ENCODE assay signal across 8 cellular contexts in genomic region chr3:100492810-100493140, GRCh38. TPM values are rescaled to one million over a fixed set of nuclear protein-coding genes. Genes with fewer than 3 reads are reported as not detected.
DNase-seq lines count a peak whose midpoint lies in the region; ATAC-seq, FAIRE-seq and TF ChIP-seq lines count a peak whose summit lies in the region.

No MANE protein-coding gene starts in this region.

- no peak for ATAC-seq in activated CD8-positive, alpha-beta memory T cell treated with anti-CD3 and anti-CD28 coated beads, Interleukin-2, amount 10 ng/mL, durations not matched to agents 7 days and 5 days
- ATAC-seq in HepG2 (peak; percentile 1; the same call in 2 of the 3 replicates), GM21576 (IDR thresholded peaks at IDR 0.05; ENCODE audit: unreplicated experiment) (no peak), GM18873 (IDR thresholded peaks at IDR 0.05; ENCODE audit: low FRiP score, unreplicated experiment) (no peak)

- peak overlapping the region; percentile 65 for H3K27ac ChIP-seq in HepG2 (ENCODE audit: extremely low read length, insufficient read depth, low read length)

- no peaks in the 10 kb centered on the region for H4K20me1 ChIP-seq in HepG2 (ENCODE audit: insufficient read depth, low read length)

- H3K4me2 ChIP-seq in HepG2 (ENCODE audit: low read depth, low read length) = peak overlapping the region; percentile 71

- H3K4me3 Mint-ChIP-seq in activated CD8-positive, alpha-beta memory T cell treated with anti-CD3 and anti-CD28 coated beads, Interleukin-2, amount 10 ng/mL, durations not matched to agents 7 days and 5 days = peak overlapping the region; percentile 80
- H3K4me3 Mint-ChIP-seq in type B pancreatic cell = peak overlapping the region; percentile 96

- BruUV-seq in HepG2 (replicated peaks; lab: Mats Ljungman, UMichigan) = TSS peak; percentile 94

- WGBS in HepG2 (ENCODE audit: low lambda C conversion rate) = 12% methylated on average over 6 of the region's 6 CpGs

- no peak for TF ChIP-seq POLR2A in HepG2 (IDR thresholded peaks at IDR 0.05; ENCODE audit: insufficient read depth in 1 of 2, low read depth in 2 of 2, low read length in 2 of 2)

- H3K4me1 Mint-ChIP-seq in activated CD8-positive, alpha-beta memory T cell treated with anti-CD3 and anti-CD28 coated beads, Interleukin-2, amount 10 ng/mL, durations not matched to agents 7 days and 5 days = peaks cover 7% of the 10 kb centered on the region
- H3K4me1 Mint-ChIP-seq in type B pancreatic cell (ENCODE audit: unreplicated experiment) = peaks cover 4% of the 10 kb centered on the region

- H3K27ac Mint-ChIP-seq in activated CD8-positive, alpha-beta memory T cell treated with anti-CD3 and anti-CD28 coated beads, Interleukin-2, amount 10 ng/mL, durations not matched to agents 7 days and 5 days = no peak overlapping the region
- peak overlapping the region; percentile 67 for H3K27ac Mint-ChIP-seq in type B pancreatic cell

- peak overlapping the region; percentile 83 for H2AFZ ChIP-seq in HepG2 (ENCODE audit: low read length)

- H3K36me3 Mint-ChIP-seq in activated CD8-positive, alpha-beta memory T cell treated with anti-CD3 and anti-CD28 coated beads, Interleukin-2, amount 10 ng/mL, durations not matched to agents 7 days and 5 days = no peaks in the 10 kb centered on the region
- H3K36me3 Mint-ChIP-seq in type B pancreatic cell = no peaks in the 10 kb centered on the region

- intact Hi-C loops in HepG2 (cut with micrococcal nuclease; ENCODE audit: unreplicated experiment) = loop anchor here (1.0 kb wide), 1 partner anchor 29 kb away; no protein-coding TSS in a partner anchor

- H3K9me3 ChIP-seq in HepG2 (ENCODE audit: low read length) = no peaks in the 10 kb centered on the region

- TF ChIP-seq RAD21 in HepG2 (CRISPR knock-in tag; IDR thresholded peaks at IDR 0.05) = no peak

- H3K36me3 ChIP-seq in HepG2 (replicated peaks in 1 of 2; ENCODE audit: control insufficient read depth in 1 of 2, insufficient read depth in 2 of 2, low read length in 2 of 2) = no peaks in the 10 kb centered on the region

- H3K4me1 ChIP-seq in HepG2 (ENCODE audit: insufficient read depth, low read length) = peaks cover 45% of the 10 kb centered on the region

- TF ChIP-seq CTCF in astrocyte of the spinal cord (IDR thresholded peaks at IDR 0.05; ENCODE audit: low read depth, low read length) (no peak), HepG2 (CRISPR knock-in tag; IDR thresholded peaks at IDR 0.05) (no peak), type B pancreatic cell (conservative IDR thresholded peaks at IDR 0.05) (no peak)

- peak overlapping the region; percentile 72 for H3K9ac ChIP-seq in HepG2 (ENCODE audit: insufficient read depth, low read depth, low read length)

- H3K9me3 Mint-ChIP-seq in activated CD8-positive, alpha-beta memory T cell treated with anti-CD3 and anti-CD28 coated beads, Interleukin-2, amount 10 ng/mL, durations not matched to agents 7 days and 5 days (ENCODE audit: low read depth) = peaks cover 2% of the 10 kb centered on the region
- peaks cover 14% of the 10 kb centered on the region for H3K9me3 Mint-ChIP-seq in type B pancreatic cell

- H3K27me3 ChIP-seq in HepG2 (ENCODE audit: control insufficient read depth in 1 of 2, insufficient read depth in 2 of 2, low read length in 2 of 2) = peaks cover 0 to 15% of the 10 kb centered on the region in 2 experiments; a peak in 2 of 5 replicates

- POLR2A ChIA-PET in HepG2 (lab: Yijun Ruan, JAX) = interaction anchor here (0.6 to 1.3 kb wide), 6 partner anchors 8 to 1193 kb away, joined by 3 to 12 read pairs (median 4); partner anchors contain the start of genes LNP1, RPL24 and TOMM70

- peaks cover 41% of the 10 kb centered on the region for H3K27me3 Mint-ChIP-seq in activated CD8-positive, alpha-beta memory T cell treated with anti-CD3 and anti-CD28 coated beads, Interleukin-2, amount 10 ng/mL, durations not matched to agents 7 days and 5 days
- H3K27me3 Mint-ChIP-seq in type B pancreatic cell = peaks cover 14% of the 10 kb centered on the region

- H3K79me2 ChIP-seq in HepG2 (ENCODE audit: insufficient read depth, low read length) = peaks cover 8% of the 10 kb centered on the region

- CTCF ChIA-PET in activated CD8-positive, alpha-beta memory T cell treated with anti-CD3 and anti-CD28 coated beads, Interleukin-2, amount 10 ng/mL, durations not matched to agents 7 days and 5 days (lab: Charles Lee) = interaction anchor here (1.7 kb wide), 1 partner anchor 30 kb away, joined by 7 read pairs; no protein-coding TSS in a partner anchor
- CTCF ChIA-PET in HepG2 (lab: Yijun Ruan, JAX; ENCODE audit: low intra/inter-chr PET ratio, low total read pairs) = no interaction called here

- H3K4me3 ChIP-seq in astrocyte of the spinal cord (ENCODE audit: low read depth, low read length) (peak overlapping the region; percentile 60), HepG2 (replicated peaks in 1 of 3; ENCODE audit: insufficient read depth in 1 of 3, low read depth in 2 of 3, low read length in 3 of 3) (peak overlapping the region; percentile 68 to 79 (median 79))

- no peak for FAIRE-seq in HepG2 (lab: Jason Lieb, UNC)

- in situ Hi-C loops in astrocyte of the spinal cord (cut with HindIII; ENCODE audit: low sequenced_read_pairs) (no loop called here), HepG2 (cut with HindIII; ENCODE audit: extremely low pct_ligation_motif_present, low pct_unique_long_range_greater_than_20kb) (no loop called here)

- TF ChIP-seq EP300 in HepG2 (IDR thresholded peaks at IDR 0.05; ENCODE audit: low read depth in 2 of 2, low read length in 2 of 2) (no peak), HepG2 (CRISPR knock-in tag; IDR thresholded peaks at IDR 0.05; ENCODE audit: borderline replicate concordance) (no peak)

- no peak for DNase-seq in activated CD8-positive, alpha-beta memory T cell treated with anti-CD3 and anti-CD28 coated beads, Interleukin-2, amount 10 ng/mL, durations not matched to agents 7 days and 5 days
- DNase-seq in activated CD8-positive, alpha-beta memory T cell treated with anti-CD3 and anti-CD28 coated beads, Interleukin-2, amount 50 U/mL, for 4 hours = no peak
- DNase-seq in astrocyte of the spinal cord (ENCODE audit: low read depth, low spot score) = no peak
- no peak for DNase-seq in HepG2 (ENCODE audit: low spot score)
- no peak for DNase-seq in type B pancreatic cell (ENCODE audit: extremely low spot score, unreplicated experiment)
- DNase-seq in SIG-M5 treated with dmso at 0.1 percent for 504 hours (lab: John Stamatoyannopoulos, UW; ENCODE audit: unreplicated experiment) = no peak

TF ChIP-seq in HepG2, 621 proteins besides CTCF, POLR2A, EP300 and RAD21 (continues in another document):
- no peak for TF ChIP-seq POGK (CRISPR knock-in tag; conservative IDR thresholded peaks at IDR 0.05)
- TF ChIP-seq ZNF180 (CRISPR knock-in tag; IDR thresholded peaks at IDR 0.05; ENCODE audit: borderline replicate concordance, low read depth) = 0 out of 2 replicates have a peak, but pooled peaks have one; percentile 3
- TF ChIP-seq SIX1 (CRISPR knock-in tag; IDR thresholded peaks at IDR 0.05; ENCODE audit: borderline replicate concordance) = peak; percentile 66; the same call in 1 of the 2 replicates
- no peak for TF ChIP-seq ZNF615 (CRISPR knock-in tag; IDR thresholded peaks at IDR 0.05; ENCODE audit: borderline replicate concordance)
- peak; percentile 54 for TF ChIP-seq ZNF816 (CRISPR knock-in tag; IDR thresholded peaks at IDR 0.05; ENCODE audit: borderline replicate concordance)

RNA-seq across cellular contexts. Expression of gene TMEM45A, which starts 0.4 kb away (rescaled TPM):
- under 1 TPM; 0.26 to 0.89 TPM for total RNA-seq in activated CD8-positive, alpha-beta memory T cell treated with anti-CD3 and anti-CD28 coated beads, Interleukin-2, amount 10 ng/mL, durations not matched to agents 7 days and 5 days
- 11.7 and 14.8 TPM in 2 replicates for total RNA-seq in HepG2 (2016; rRNA removed; fragmentation: Illumina TruSeq; extraction: Trizol)
- total RNA-seq in HepG2 (2016; cell fraction: cytosol; rRNA removed; fragmentation: Illumina TruSeq; extraction: Trizol; ENCODE audit: low read depth) = 12.3 and 13.1 TPM in 2 replicates
- 14.9 and 15.7 TPM in 2 replicates for total RNA-seq in HepG2 (2016; cell fraction: insoluble cytoplasmic fraction; rRNA removed; fragmentation: Illumina TruSeq; extraction: Trizol)
- 15.8 and 19.0 TPM in 2 replicates for total RNA-seq in HepG2 (2016; cell fraction: membrane; rRNA removed; fragmentation: Illumina TruSeq; extraction: Trizol)
- total RNA-seq in HepG2 (2016; cell fraction: nucleus; rRNA removed; fragmentation: Illumina TruSeq; extraction: Trizol) = 10.6 and 12.1 TPM in 2 replicates
- polyA plus RNA-seq in HepG2 (2011; rRNA removed) = 22.7 and 38.5 TPM in 2 replicates
- 20.6 and 27.2 TPM in 2 replicates for polyA plus RNA-seq in HepG2 (2011; cell fraction: cytosol; rRNA removed)
- polyA plus RNA-seq in HepG2 (2011; cell fraction: nucleus; rRNA removed) = 5.3 and 7.0 TPM in 2 replicates
- 18.8 and 51.5 TPM in 2 replicates for polyA plus RNA-seq in HepG2 (2012)
- 12.8 and 17.6 TPM in 2 replicates for polyA plus RNA-seq in HepG2 (2016; cell fraction: cytosol; fragmentation: Illumina TruSeq; extraction: Trizol; ENCODE audit: low read depth)
- 11.9 and 14.7 TPM in 2 replicates for polyA plus RNA-seq in HepG2 (2016; cell fraction: insoluble cytoplasmic fraction; fragmentation: Illumina TruSeq; extraction: Trizol; ENCODE audit: low read depth)
- 13.4 and 20.3 TPM in 2 replicates for polyA plus RNA-seq in HepG2 (2016; cell fraction: membrane; fragmentation: Illumina TruSeq; extraction: Trizol; ENCODE audit: low read depth)
- 11.9 and 14.7 TPM in 2 replicates for polyA plus RNA-seq in HepG2 (2016; cell fraction: nucleus; fragmentation: Illumina TruSeq; extraction: Trizol; ENCODE audit: insufficient read depth, low read depth)
- polyA minus RNA-seq in HepG2 (2011; rRNA and poly(A)+ RNA removed; ENCODE audit: low replicate concordance) = 10.5 and 24.5 TPM in 2 replicates
- polyA minus RNA-seq in HepG2 (2011; cell fraction: cytosol; rRNA and poly(A)+ RNA removed) = 9.0 and 12.6 TPM in 2 replicates
- 9.8 and 13.3 TPM in 2 replicates for polyA minus RNA-seq in HepG2 (2011; cell fraction: nucleus; rRNA and poly(A)+ RNA removed)
- 9.6 and 18.4 TPM in 2 replicates for total RNA-seq in type B pancreatic cell (ENCODE audit: low replicate concordance)
